ENCODE assay signal across 8 cellular contexts in genomic region chr2:196925445-196925767, GRCh38. TPM values are rescaled to one million over a fixed set of nuclear protein-coding genes. Genes with fewer than 3 reads are reported as not detected.
DNase-seq lines count a peak whose midpoint lies in the region; ATAC-seq, FAIRE-seq and TF ChIP-seq lines count a peak whose summit lies in the region.

No MANE protein-coding gene starts in this region.

- peak overlapping the region; percentile 99 for H3K9ac ChIP-seq in astrocyte (ENCODE audit: low read length)

- H4K20me1 ChIP-seq in astrocyte (ENCODE audit: insufficient read depth, low read length): peaks cover 2% of the 10 kb centered on the region

- intact Hi-C loops in right lobe of liver (cut with DNase I): no loop called here

- no peaks in the 10 kb centered on the region for H3K27me3 Mint-ChIP-seq in astrocyte (ENCODE audit: low read depth, unreplicated experiment)

- H3K79me2 ChIP-seq in astrocyte (ENCODE audit: insufficient read depth, low read length): peaks cover 57% of the 10 kb centered on the region

- no peaks in the 10 kb centered on the region for H3K36me3 Mint-ChIP-seq in astrocyte (ENCODE audit: low read depth, unreplicated experiment)

- TF ChIP-seq POLR2A in right lobe of liver (IDR thresholded peaks at IDR 0.05) (no peak), upper lobe of left lung (IDR thresholded peaks at IDR 0.05) (no peak)

- in situ Hi-C loops in GM13976 (cut with MboI; ENCODE audit: low sequenced_read_pairs, unreplicated experiment): no loop called here

- DNase-seq in AG09309 (ENCODE audit: low read depth) (no peak), HL-60 (ENCODE audit: low read depth in 1 of 2, low spot score in 1 of 2) (no peak), astrocyte (ENCODE audit: low read depth) (peak; percentile 2), right lobe of liver (no peak), upper lobe of left lung (no peak), GM13976 (ENCODE audit: low spot score) (no peak)

- H3K27ac Mint-ChIP-seq in astrocyte (ENCODE audit: unreplicated experiment): peak overlapping the region; percentile 88

- H3K9me3 ChIP-seq in astrocyte (ENCODE audit: insufficient read depth, low read depth, low read length): no peaks in the 10 kb centered on the region
- H3K9me3 ChIP-seq in right lobe of liver: no peaks in the 10 kb centered on the region
- no peaks in the 10 kb centered on the region for H3K9me3 ChIP-seq in upper lobe of left lung

- 6% methylated on average over 8 of the region's 8 CpGs for WGBS in right lobe of liver (ENCODE audit: insufficient coverage, low coverage, low lambda C conversion rate, missing lambda C conversion rate)
- WGBS in upper lobe of left lung, 2 donors: 8 to 13% methylated on average over 8 of the region's 8 CpGs

- no peak for TF ChIP-seq EP300 in upper lobe of left lung (IDR thresholded peaks at IDR 0.05)

- H3K27me3 ChIP-seq in HL-60 (ENCODE audit: insufficient read depth, poor library complexity, severe bottlenecking) (no peaks in the 10 kb centered on the region), astrocyte (ENCODE audit: insufficient read depth, low read length) (no peaks in the 10 kb centered on the region), right lobe of liver (no peaks in the 10 kb centered on the region), upper lobe of left lung (no peaks in the 10 kb centered on the region)

- H3K4me2 ChIP-seq in astrocyte (ENCODE audit: low read length): peak overlapping the region; percentile 100

- H3K4me3 Mint-ChIP-seq in astrocyte (ENCODE audit: unreplicated experiment): peak overlapping the region; percentile 99

- H3K9me3 Mint-ChIP-seq in astrocyte (ENCODE audit: unreplicated experiment): no peaks in the 10 kb centered on the region

- ATAC-seq in right lobe of liver: no peak
- no peak for ATAC-seq in upper lobe of left lung (ENCODE audit: low FRiP score in 2 of 2)
- ATAC-seq in HG03354 (IDR thresholded peaks at IDR 0.05; ENCODE audit: poor library complexity, severe bottlenecking, unreplicated experiment): no peak
- no peak for ATAC-seq in GM21529 (IDR thresholded peaks at IDR 0.05; ENCODE audit: unreplicated experiment)

- H3K36me3 ChIP-seq in astrocyte (ENCODE audit: insufficient read depth, low read length) (no peaks in the 10 kb centered on the region), right lobe of liver (no peaks in the 10 kb centered on the region), upper lobe of left lung (no peaks in the 10 kb centered on the region)

- H3K4me1 Mint-ChIP-seq in astrocyte (ENCODE audit: low read depth, unreplicated experiment): peaks cover 12% of the 10 kb centered on the region

- no peak for FAIRE-seq in astrocyte (lab: Jason Lieb, UNC)

- no peak for TF ChIP-seq CTCF in AG09309 (IDR thresholded peaks at IDR 0.05; ENCODE audit: control insufficient read depth, insufficient read depth, low read depth, low read length, missing control alignments)
- no peak for TF ChIP-seq CTCF in HL-60 (IDR thresholded peaks at IDR 0.05; ENCODE audit: insufficient read depth, low read length)
- no peak for TF ChIP-seq CTCF in astrocyte (IDR thresholded peaks at IDR 0.05; ENCODE audit: insufficient read depth, low read depth, low read length)
- TF ChIP-seq CTCF in right lobe of liver (IDR thresholded peaks at IDR 0.05): no peak
- TF ChIP-seq CTCF in upper lobe of left lung (IDR thresholded peaks at IDR 0.05): no peak
- TF ChIP-seq CTCF in GM13976 (IDR thresholded peaks at IDR 0.05; ENCODE audit: borderline replicate concordance, control extremely low read depth, extremely low read depth, insufficient read depth, missing control alignments): no peak

- peak overlapping the region; percentile 72 for H3K4me3 ChIP-seq in AG09309 (ENCODE audit: control insufficient read depth, low read depth, low read length)
- peak overlapping the region; percentile 93 for H3K4me3 ChIP-seq in HL-60 (replicated peaks; ENCODE audit: insufficient read depth, low read length)
- H3K4me3 ChIP-seq in astrocyte (ENCODE audit: insufficient read depth, low read depth, low read length): peak overlapping the region; percentile 99
- H3K4me3 ChIP-seq in right lobe of liver: peak overlapping the region; percentile 64 to 73 (median 73)
- peak overlapping the region; percentile 38 to 88 (median 70) for H3K4me3 ChIP-seq in upper lobe of left lung

- peak overlapping the region; percentile 91 for H2AFZ ChIP-seq in astrocyte (ENCODE audit: low read depth, low read length)

- H3K27ac ChIP-seq in HL-60 (replicated peaks) (no peak overlapping the region), astrocyte (ENCODE audit: low read depth, low read length) (peak overlapping the region; percentile 91), right lobe of liver (peak overlapping the region in 1 of 3 donors; percentile 82), upper lobe of left lung (peak overlapping the region in 3 of 4 donors; percentile 81 to 88 (median 87))

- H3K4me1 ChIP-seq in astrocyte (ENCODE audit: insufficient read depth, low read length): peaks cover 16% of the 10 kb centered on the region
- H3K4me1 ChIP-seq in right lobe of liver: peaks cover 0 to 11% (median 4%) of the 10 kb centered on the region in 4 donors
- peaks cover 4 to 15% (median 7%) of the 10 kb centered on the region in 4 donors for H3K4me1 ChIP-seq in upper lobe of left lung

RNA-seq across cellular contexts. Expression of gene PGAP1, which starts 1.1 kb away (rescaled TPM):
- total RNA-seq in astrocyte (19.9 and 22.8 TPM in 2 replicates), right lobe of liver (1 to 10 TPM; 2.2 to 4.2 (median 3.5) TPM), upper lobe of left lung (10 to 100 TPM in 4 of 6 donors, 1 to 10 TPM in 2; 4.2 to 15.5 (median 10.5) TPM)
